ENCODE assay signal across 1 cellular context in genomic region chr5:149133795-149134777, GRCh38.
TF ChIP-seq lines count a peak whose summit lies in the region.

No MANE protein-coding gene starts in this region.

TF ChIP-seq in SK-N-SH, 30 proteins besides CTCF, POLR2A, EP300 and RAD21 (continued from another document):
- TF ChIP-seq SIN3A (IDR thresholded peaks at IDR 0.05; ENCODE audit: borderline replicate concordance, low read depth, low read length) (no peak), NFIC (IDR thresholded peaks at IDR 0.05; ENCODE audit: borderline replicate concordance) (peak; percentile 70), FOXJ3 (CRISPR knock-in tag; IDR thresholded peaks at IDR 0.05) (no peak), FOSL2 (IDR thresholded peaks at IDR 0.05; ENCODE audit: borderline replicate concordance, low read depth) (peak; percentile 98), PBX3 (IDR thresholded peaks at IDR 0.05) (peak; percentile 22), USF2 (IDR thresholded peaks at IDR 0.05; ENCODE audit: borderline replicate concordance, low read depth, low read length) (no peak), CHD2 (IDR thresholded peaks at IDR 0.05; ENCODE audit: low read length, partially characterized antibody) (no peak), YY1 (IDR thresholded peaks at IDR 0.05; ENCODE audit: low read depth) (no peak), TAF1 (IDR thresholded peaks at IDR 0.05; ENCODE audit: borderline replicate concordance, low read depth, low read length) (no peak), TCF12 (IDR thresholded peaks at IDR 0.05) (peak; percentile 55), USF1 (IDR thresholded peaks at IDR 0.05; ENCODE audit: borderline replicate concordance, low read depth) (no peak), MAX (IDR thresholded peaks at IDR 0.05; ENCODE audit: low read depth) (peak; percentile 69), FOXM1 (IDR thresholded peaks at IDR 0.05; ENCODE audit: low read depth) (no peak), EZH2phosphoT487 (IDR thresholded peaks at IDR 0.05; ENCODE audit: borderline replicate concordance, low read depth) (no peak), NRF1 (IDR thresholded peaks at IDR 0.05; ENCODE audit: low read depth, low read length) (no peak), MXI1 (IDR thresholded peaks at IDR 0.05; ENCODE audit: low read depth, low read length) (no peak), IRF3 (IDR thresholded peaks at IDR 0.05; ENCODE audit: low read depth, low read length) (no peak), ELF1 (IDR thresholded peaks at IDR 0.05) (no peak), RFX5 (IDR thresholded peaks at IDR 0.05; ENCODE audit: low read length) (no peak), RCOR1 (IDR thresholded peaks at IDR 0.05; ENCODE audit: low read length) (no peak), REST (IDR thresholded peaks at IDR 0.05; ENCODE audit: low read depth, low read length) (no peak), TEAD4 (IDR thresholded peaks at IDR 0.05; ENCODE audit: borderline replicate concordance, insufficient read depth) (no peak), GABPA (IDR thresholded peaks at IDR 0.05; ENCODE audit: low read depth) (no peak), POLR2AphosphoS5 (IDR thresholded peaks at IDR 0.05; ENCODE audit: low read depth, low read length) (peak; percentile 38; the same call in 1 of the 2 replicates)
TF ChIP-seq in SK-N-SH: peak in this region for 7.
